8 cellular contexts compared by ENCODE assay signal in genomic region chr3:146577662-146578061, GRCh38. TPM values are rescaled to one million over a fixed set of nuclear protein-coding genes. Genes with fewer than 3 reads are reported as not detected.
DNase-seq lines count a peak whose midpoint lies in the region; ATAC-seq and TF ChIP-seq lines count a peak whose summit lies in the region.

No MANE protein-coding gene starts in this region.

- CTCF ChIA-PET in OCI-LY7 (lab: Charles Lee; ENCODE audit: unreplicated experiment) = no interaction called here

- intact Hi-C loops in OCI-LY7 (cut with micrococcal nuclease; ENCODE audit: unreplicated experiment) = loop anchor here (1.0 kb wide), 1 partner anchor 358 kb away; no protein-coding TSS in a partner anchor

- peak; percentile 74 for ATAC-seq in HG02973 (IDR thresholded peaks at IDR 0.05; ENCODE audit: unreplicated experiment)

- H3K79me2 ChIP-seq in OCI-LY7 (ENCODE audit: insufficient read depth, low read depth, low read length) = no peaks in the 10 kb centered on the region

- peak; percentile 53 for TF ChIP-seq CTCF in AG10803 (conservative IDR thresholded peaks at IDR 0.05; ENCODE audit: low read length)
- TF ChIP-seq CTCF in OCI-LY7 (conservative IDR thresholded peaks at IDR 0.05; ENCODE audit: low read length) = peak; percentile 69

- H3K9me3 ChIP-seq in OCI-LY7 (ENCODE audit: low read length) = 0 out of 2 replicates have a peak, but pooled peaks cover 4% of the 10 kb centered on the region

- H4K20me1 ChIP-seq in OCI-LY7 (ENCODE audit: insufficient read depth, low read length) = no peaks in the 10 kb centered on the region

- no peak overlapping the region for H3K27ac ChIP-seq in OCI-LY7 (ENCODE audit: low read depth, low read length, poor library complexity, severe bottlenecking)

- POLR2A ChIA-PET in OCI-LY7 (lab: Charles Lee) = interaction anchor here (0.8 kb wide), 1 partner anchor 37 kb away, joined by 5 read pairs; no protein-coding TSS in a partner anchor

- H3K4me2 ChIP-seq in OCI-LY7 (ENCODE audit: low read length) = no peak overlapping the region

- no peak overlapping the region for H3K4me3 ChIP-seq in AG10803 (ENCODE audit: low read length)
- H3K4me3 ChIP-seq in OCI-LY7 (ENCODE audit: low read depth, low read length, poor library complexity, severe bottlenecking) = no peak overlapping the region

- DNase-seq in AG10803 (ENCODE audit: low read depth) (peak; percentile 63), EH (ENCODE audit: low read depth) (peak; percentile 58), OCI-LY7 (ENCODE audit: low spot score) (peak; percentile 34), cerebellar cortex (ENCODE audit: low spot score) (peak; percentile 16), midbrain (lab: John Stamatoyannopoulos, UW) (peak; percentile 48), germinal center (ENCODE audit: low spot score) (no peak), OCI-M2 (lab: John Stamatoyannopoulos, UW; ENCODE audit: unreplicated experiment) (no peak)

- no TSS peak for BruUV-seq in OCI-LY7 (replicated peaks; lab: Mats Ljungman, UMichigan)

- H3K4me1 ChIP-seq in OCI-LY7 (ENCODE audit: insufficient read depth, low read length, poor library complexity, severe bottlenecking) = no peaks in the 10 kb centered on the region

- no peaks in the 10 kb centered on the region for H3K9me2 ChIP-seq in OCI-LY7 (ENCODE audit: insufficient read depth, low read length)

- no peak overlapping the region for H2AFZ ChIP-seq in OCI-LY7 (ENCODE audit: low read length)

- no peaks in the 10 kb centered on the region for H3K36me3 ChIP-seq in OCI-LY7 (ENCODE audit: insufficient read depth, low read length)

RNA-seq across cellular contexts. Expression of gene PLSCR5, which starts 27.5 kb away (rescaled TPM):
- not detected in 2 replicates for total RNA-seq in OCI-LY7 (2014; rRNA removed; shearing (Covaris generic))
- not detected in 2 replicates for total RNA-seq in OCI-LY7 (2022)

RNA-seq across cellular contexts. Expression of gene PLSCR1, which starts 33.3 kb away (rescaled TPM):
- 1.4 and 1.8 TPM in 2 replicates for total RNA-seq in OCI-LY7 (2014; rRNA removed; shearing (Covaris generic))
- total RNA-seq in OCI-LY7 (2022) = 7.5 and 13.4 TPM in 2 replicates

Comparison
In these comparisons a context has a peak if more than half of its experiments do, and no peak if none do; other contexts are left out.
1. DNase-seq: peak in AG10803 (single experiment), EH (single experiment), OCI-LY7 (single experiment), cerebellar cortex (single experiment) and midbrain (single experiment); none in germinal center (single experiment) and OCI-M2 (single experiment).